Comparison of ENCODE assay signal across 1 cellular context in the genomic region with DNA sequence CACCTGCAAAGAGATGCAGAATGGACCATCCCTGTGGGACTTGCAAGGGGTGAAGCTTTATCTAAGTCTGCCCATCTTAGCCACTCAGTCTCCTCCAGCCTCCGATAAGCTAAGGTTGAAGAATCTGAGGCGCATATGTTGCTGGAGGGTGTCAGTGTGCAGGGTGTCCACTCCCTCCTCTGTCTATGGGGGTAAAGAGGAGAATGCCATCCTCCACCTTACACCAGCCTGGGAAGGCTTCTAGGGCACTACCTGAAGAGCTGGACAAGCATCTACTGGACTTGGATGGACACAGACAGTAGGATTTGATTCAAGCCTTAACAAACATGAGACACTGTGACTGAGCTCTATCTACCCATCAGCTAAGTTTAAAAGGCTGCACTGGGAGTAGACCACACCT.
TF ChIP-seq lines count a peak whose summit lies in the region.

No MANE protein-coding gene starts in this region.

TF ChIP-seq in GM12878, 131 proteins besides CTCF, POLR2A, EP300 and RAD21:
- TF ChIP-seq WRNIP1 (IDR thresholded peaks at IDR 0.05; ENCODE audit: borderline replicate concordance, low read depth, low read length): no peak
- TF ChIP-seq, protein P1, sequence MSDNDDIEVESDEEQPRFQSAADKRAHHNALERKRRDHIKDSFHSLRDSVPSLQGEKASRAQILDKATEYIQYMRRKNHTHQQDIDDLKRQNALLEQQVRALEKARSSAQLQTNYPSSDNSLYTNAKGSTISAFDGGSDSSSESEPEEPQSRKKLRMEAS (IDR thresholded peaks at IDR 0.05; ENCODE audit: low read depth, low read length): no peak
- 0 out of 2 replicates have a peak, but pooled peaks have one; percentile 40 for TF ChIP-seq POLR2AphosphoS5 (IDR thresholded peaks at IDR 0.05; ENCODE audit: low read length)
